In genomic region chr16:11356573-11357331, GRCh38 we compare ENCODE assay signal across 8 cellular contexts. TPM values are rescaled to one million over a fixed set of nuclear protein-coding genes. Genes with fewer than 3 reads are reported as not detected.
DNase-seq lines count a peak whose midpoint lies in the region; ATAC-seq lines count a peak whose summit lies in the region.

No MANE protein-coding gene starts in this region.

- H3K79me1 ChIP-seq in mesendoderm (ENCODE audit: low read length): peaks cover 6% of the 10 kb centered on the region

- H3K36me3 ChIP-seq in effector memory CD4-positive, alpha-beta T cell (ENCODE audit: control insufficient read depth, insufficient read depth, low read length): no peaks in the 10 kb centered on the region
- no peaks in the 10 kb centered on the region for H3K36me3 ChIP-seq in mesendoderm (ENCODE audit: control insufficient read depth, insufficient read depth, low read length)

- no peak overlapping the region for H3K4me2 ChIP-seq in mesendoderm (ENCODE audit: low read length)

- H4K8ac ChIP-seq in mesendoderm (ENCODE audit: low read depth, low read length): no peak overlapping the region

- no peak overlapping the region for H3K23ac ChIP-seq in mesendoderm (ENCODE audit: low read length)

- H3K4ac ChIP-seq in mesendoderm (ENCODE audit: low read depth, low read length): no peak overlapping the region

- H3K27me3 ChIP-seq in effector memory CD4-positive, alpha-beta T cell (replicated peaks; ENCODE audit: control insufficient read depth, insufficient read depth, low read length, poor library complexity, severe bottlenecking): no peaks in the 10 kb centered on the region
- no peaks in the 10 kb centered on the region for H3K27me3 ChIP-seq in mesendoderm (ENCODE audit: insufficient read depth, low read length, poor library complexity)

- H3K4me3 ChIP-seq in effector memory CD4-positive, alpha-beta T cell (ENCODE audit: insufficient read depth, low read depth, low read length, poor library complexity, severe bottlenecking): no peak overlapping the region
- no peak overlapping the region for H3K4me3 ChIP-seq in mesendoderm (ENCODE audit: low read length)

- no peak overlapping the region for H4K5ac ChIP-seq in mesendoderm (ENCODE audit: low read length)

- H2BK15ac ChIP-seq in mesendoderm (replicated peaks; ENCODE audit: low read depth): no peak overlapping the region

- no peak overlapping the region for H2BK120ac ChIP-seq in mesendoderm (ENCODE audit: low read depth, low read length)

- no CpG with 5 or more reads among the region's 15 CpGs for WGBS in mesendoderm (ENCODE audit: extremely low coverage, insufficient coverage, low lambda C conversion rate)

- H3K4me1 ChIP-seq in effector memory CD4-positive, alpha-beta T cell (ENCODE audit: control insufficient read depth, insufficient read depth, low read length, poor library complexity, severe bottlenecking): peaks cover 29% of the 10 kb centered on the region
- peaks cover 8% of the 10 kb centered on the region for H3K4me1 ChIP-seq in mesendoderm (ENCODE audit: control insufficient read depth, low read depth, low read length)

- H3K27ac ChIP-seq in effector memory CD4-positive, alpha-beta T cell (ENCODE audit: insufficient read depth, low read length, poor library complexity, severe bottlenecking): no peak overlapping the region
- no peak overlapping the region for H3K27ac ChIP-seq in mesendoderm (ENCODE audit: low read depth, low read length)

- peak overlapping the region; percentile 45 for H3K9ac ChIP-seq in mesendoderm (ENCODE audit: low read length)

- H2BK5ac ChIP-seq in mesendoderm (ENCODE audit: low read length): no peak overlapping the region

- H3K56ac ChIP-seq in mesendoderm (ENCODE audit: low read length): peak overlapping the region; percentile 64

- DNase-seq in NCI-H1417 (lab: John Stamatoyannopoulos, UW): peak; percentile 2 to 43 (median 37)
- no peak for DNase-seq in NCI-H1417 treated with DMSO at 0.1 percent for 48 hours (lab: John Stamatoyannopoulos, UW)
- DNase-seq in NCI-H345 (lab: John Stamatoyannopoulos, UW): peak; percentile 37
- DNase-seq in activated CD4-positive, alpha-beta T cell treated with anti-CD3 and anti-CD28 coated beads, Interleukin-2, amount 50 U/mL, for 48 hours: peak; percentile 69 to 74
- DNase-seq in effector memory CD4-positive, alpha-beta T cell: peak; percentile 15 to 39 (median 21)
- DNase-seq in mesendoderm: peak; percentile 84
- DNase-seq in superior temporal gyrus (ENCODE audit: extremely low spot score): peak; percentile 39

- no peak overlapping the region for H2AK5ac ChIP-seq in mesendoderm (ENCODE audit: low read length)

- no peak overlapping the region for H3K18ac ChIP-seq in mesendoderm (ENCODE audit: low read length)

- no peaks in the 10 kb centered on the region for H3K9me3 ChIP-seq in effector memory CD4-positive, alpha-beta T cell (ENCODE audit: control insufficient read depth, low read length)

- no peak for ATAC-seq in GM19035 (IDR thresholded peaks at IDR 0.05; ENCODE audit: unreplicated experiment)

- H3K79me2 ChIP-seq in mesendoderm (ENCODE audit: control insufficient read depth, insufficient read depth, low read length): no peaks in the 10 kb centered on the region

RNA-seq across cellular contexts. Expression of gene RMI2, which starts 11.5 kb away (rescaled TPM):
- 57.3 TPM for polyA plus RNA-seq in mesendoderm (2013, experiment 1 of 2)
- polyA plus RNA-seq in mesendoderm (2013, experiment 2 of 2): 58.1 TPM
